34 cellular contexts compared by ENCODE assay signal in the genomic region with DNA sequence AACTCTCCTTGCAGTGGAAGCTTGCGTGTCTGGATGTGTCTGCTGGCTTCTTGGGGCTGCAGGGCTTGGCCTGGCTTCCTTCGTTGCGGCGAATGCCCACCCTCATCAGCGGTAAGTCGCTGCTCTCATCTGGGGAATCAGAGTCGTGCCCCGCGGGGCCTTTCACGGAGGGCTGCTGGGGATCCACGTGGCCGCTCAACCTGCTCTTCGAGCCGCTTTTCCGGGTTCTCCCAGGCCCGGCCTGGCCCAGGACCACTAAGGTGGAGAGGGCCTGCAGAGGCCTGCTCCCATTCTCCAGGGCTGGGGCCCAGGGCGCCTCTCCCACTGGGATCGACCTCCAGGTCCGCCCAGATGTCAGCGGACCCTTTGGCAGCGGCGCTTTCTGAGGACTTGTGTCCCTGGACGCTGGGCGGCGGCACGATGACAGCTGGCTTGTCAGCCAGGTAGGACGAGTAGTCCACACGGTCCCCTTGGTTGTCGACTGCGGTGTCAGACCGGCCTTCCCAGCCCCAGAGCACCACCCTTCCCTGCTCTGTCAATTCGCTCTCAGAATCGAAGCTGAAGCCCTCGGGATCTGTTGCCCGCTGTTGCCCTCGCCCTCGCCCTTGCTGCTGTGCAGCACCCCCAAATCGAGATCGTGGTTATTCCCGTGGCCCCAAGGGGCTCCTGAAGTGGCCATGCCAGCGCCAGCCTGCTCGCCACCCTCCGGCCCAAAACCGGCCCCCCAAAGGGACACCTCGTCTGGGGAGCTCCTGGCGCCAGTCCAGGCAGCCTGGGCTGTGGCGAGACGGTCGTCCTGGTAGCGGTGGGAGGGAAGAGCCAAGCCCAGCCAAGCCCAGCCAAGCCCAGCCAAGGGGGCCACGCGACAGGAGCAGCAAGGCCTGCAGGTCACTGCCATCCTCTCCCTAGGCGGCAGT.
"Had no signal": no experiment of that assay in that cellular context is flagged by ENCODE, and none has a peak within 500 bp of the region (broad histone marks: within the 10 kb centered on the region; RNA-seq: fewer than 3 reads in every experiment).

No MANE protein-coding gene starts in this region.

- ATAC-seq: activated CD8-positive, alpha-beta T cell treated with anti-CD3 and anti-CD28 coated beads, Interleukin-2, amount 10 ng/mL, durations not matched to agents 7 days and 5 days; activated naive CD8-positive, alpha-beta T cell treated with anti-CD3 and anti-CD28 coated beads, Interleukin-2, amount 50 U/mL, for 24 hours; activated T-cell treated with anti-CD3 and anti-CD28 coated beads, Interleukin-2, amount 50 U/mL, for 4 hours; PC-3 had no signal

- H3K9me3 Mint-ChIP-seq: activated CD4-positive, alpha-beta T cell treated with anti-CD3 and anti-CD28 coated beads, Interleukin-2, amount 10 ng/mL, durations not matched to agents 7 days and 5 days; activated naive CD4-positive, alpha-beta T cell treated with anti-CD3 and anti-CD28 coated beads, Interleukin-2, amount 10 ng/mL, durations not matched to agents 7 days and 5 days; activated naive CD8-positive, alpha-beta T cell treated with anti-CD3 and anti-CD28 coated beads, Interleukin-2, amount 50 U/mL, for 24 hours; activated T-cell treated with anti-CD3 and anti-CD28 coated beads, Interleukin-2, amount 50 U/mL, for 4 hours; activated T-helper 1 cell treated with anti-CD3 and anti-CD28 coated beads, Interleukin-12 subunit alpha, Interleukin-12 subunit beta, Interleukin-2, Interleukin-4 antibody, amounts not matched to agents 30 ng/mL and 10 ng/mL and 1 ng/mL, durations not matched to agents 14 hours and 24 hours and 36 hours; T-helper 1 cell treated with Interleukin-12 subunit alpha and Interleukin-12 subunit beta and Interleukin-4 antibody, amounts not matched to agents 30 μg/mL and 1 μg/mL, for 36 hours; T-helper 2 cell treated with Interferon-gamma antibody and Interleukin-4, amounts not matched to agents 5 μg/mL and 100 μg/mL, for 36 hours had no signal

- H3K27ac ChIP-seq: brain microvascular endothelial cell, KMS-11, Peyer's patch, SJSA1 had no signal

- DNase-seq: activated CD4-positive, alpha-beta T cell treated with anti-CD3 and anti-CD28 coated beads, Interleukin-2, amount 10 ng/mL, durations not matched to agents 7 days and 5 days; activated CD4-positive, alpha-beta T cell treated with anti-CD3 and anti-CD28 coated beads, Interleukin-2, amount 50 U/mL, for 48 hours; activated CD8-positive, alpha-beta memory T cell treated with anti-CD3 and anti-CD28 coated beads, Interleukin-2, amount 50 U/mL, for 4 hours; activated CD8-positive, alpha-beta T cell treated with anti-CD3 and anti-CD28 coated beads, Interleukin-2, amount 10 ng/mL, durations not matched to agents 7 days and 5 days; activated naive CD4-positive, alpha-beta T cell treated with anti-CD3 and anti-CD28 coated beads, Interleukin-2, amount 10 ng/mL, durations not matched to agents 7 days and 5 days; activated naive CD8-positive, alpha-beta T cell treated with anti-CD3 and anti-CD28 coated beads, Interleukin-2, amount 50 U/mL, for 24 hours; activated T-cell treated with anti-CD3 and anti-CD28 coated beads for 4 hours; activated T-cell treated with anti-CD3 and anti-CD28 coated beads, Interleukin-2, amount 50 U/mL, for 4 hours; anterior cingulate cortex; brain microvascular endothelial cell; central memory CD4-positive, alpha-beta T cell; NCI-H1092 treated with DMSO at 0.1 percent for 48 hours; NCI-H1417; NCI-H146; NCI-H187; NCI-H2029 treated with DMSO at 0.1 percent for 48 hours; NCI-H2171 treated with DMSO at 0.1 percent for 48 hours; NCI-H2227 treated with DMSO at 0.1 percent for 48 hours; NCI-H446; NCI-H510A treated with DMSO at 0.1 percent for 48 hours; NCI-H526 treated with DMSO at 0.1 percent for 48 hours; NCI-H774; PC-3; Peyer's patch; RPMI8226; SHP77 treated with DMSO at 0.1 percent for 48 hours; SK-N-SH had no signal

- H3K4me1 Mint-ChIP-seq: activated CD4-positive, alpha-beta T cell treated with anti-CD3 and anti-CD28 coated beads, Interleukin-2, amount 10 ng/mL, durations not matched to agents 7 days and 5 days; activated naive CD4-positive, alpha-beta T cell treated with anti-CD3 and anti-CD28 coated beads, Interleukin-2, amount 10 ng/mL, durations not matched to agents 7 days and 5 days had no signal

- FAIRE-seq: TTC549 had no signal

- H3K4me1 ChIP-seq: Peyer's patch, SJSA1 had no signal

- H3K36me3 Mint-ChIP-seq: activated naive CD4-positive, alpha-beta T cell treated with anti-CD3 and anti-CD28 coated beads, Interleukin-2, amount 10 ng/mL, durations not matched to agents 7 days and 5 days; activated naive CD8-positive, alpha-beta T cell had no signal

- H3K4me3 Mint-ChIP-seq: activated CD4-positive, alpha-beta T cell treated with anti-CD3 and anti-CD28 coated beads, Interleukin-2, amount 10 ng/mL, durations not matched to agents 7 days and 5 days; activated CD8-positive, alpha-beta T cell treated with anti-CD3 and anti-CD28 coated beads, Interleukin-2, amount 10 ng/mL, durations not matched to agents 7 days and 5 days; activated naive CD4-positive, alpha-beta T cell treated with anti-CD3 and anti-CD28 coated beads, Interleukin-2, amount 10 ng/mL, durations not matched to agents 7 days and 5 days; activated naive CD8-positive, alpha-beta T cell; activated naive CD8-positive, alpha-beta T cell treated with anti-CD3 and anti-CD28 coated beads, Interleukin-2, amount 50 U/mL, for 24 hours; activated T-cell treated with anti-CD3 and anti-CD28 coated beads, Interleukin-2, amount 50 U/mL, for 4 hours; activated T-helper 1 cell treated with anti-CD3 and anti-CD28 coated beads, Interleukin-12 subunit alpha, Interleukin-12 subunit beta, Interleukin-2, Interleukin-4 antibody, amounts not matched to agents 30 ng/mL and 10 ng/mL and 1 ng/mL, durations not matched to agents 14 hours and 24 hours and 36 hours; T-helper 1 cell treated with Interleukin-12 subunit alpha and Interleukin-12 subunit beta and Interleukin-4 antibody, amounts not matched to agents 30 μg/mL and 1 μg/mL, for 36 hours; T-helper 2 cell treated with Interferon-gamma antibody and Interleukin-4, amounts not matched to agents 5 μg/mL and 100 μg/mL, for 36 hours had no signal

- H3K4me3 ChIP-seq: Peyer's patch, SJSA1 had no signal

- H3K9me3 ChIP-seq: Peyer's patch, SJSA1, SK-N-SH had no signal

- H3K36me3 ChIP-seq: brain microvascular endothelial cell, Peyer's patch, SJSA1 had no signal

- H3K27ac Mint-ChIP-seq: activated CD4-positive, alpha-beta T cell treated with anti-CD3 and anti-CD28 coated beads, Interleukin-2, amount 10 ng/mL, durations not matched to agents 7 days and 5 days; activated CD8-positive, alpha-beta T cell treated with anti-CD3 and anti-CD28 coated beads, Interleukin-2, amount 10 ng/mL, durations not matched to agents 7 days and 5 days; activated naive CD4-positive, alpha-beta T cell treated with anti-CD3 and anti-CD28 coated beads, Interleukin-2, amount 10 ng/mL, durations not matched to agents 7 days and 5 days; activated naive CD8-positive, alpha-beta T cell; activated naive CD8-positive, alpha-beta T cell treated with anti-CD3 and anti-CD28 coated beads, Interleukin-2, amount 50 U/mL, for 24 hours; activated T-helper 1 cell treated with anti-CD3 and anti-CD28 coated beads, Interleukin-12 subunit alpha, Interleukin-12 subunit beta, Interleukin-2, Interleukin-4 antibody, amounts not matched to agents 30 ng/mL and 10 ng/mL and 1 ng/mL, durations not matched to agents 14 hours and 24 hours and 36 hours; T-helper 1 cell treated with Interleukin-12 subunit alpha and Interleukin-12 subunit beta and Interleukin-4 antibody, amounts not matched to agents 30 μg/mL and 1 μg/mL, for 36 hours; T-helper 2 cell treated with Interferon-gamma antibody and Interleukin-4, amounts not matched to agents 5 μg/mL and 100 μg/mL, for 36 hours had no signal

- H3K9ac ChIP-seq: KMS-11, SK-N-SH had no signal
